In the genomic region with DNA sequence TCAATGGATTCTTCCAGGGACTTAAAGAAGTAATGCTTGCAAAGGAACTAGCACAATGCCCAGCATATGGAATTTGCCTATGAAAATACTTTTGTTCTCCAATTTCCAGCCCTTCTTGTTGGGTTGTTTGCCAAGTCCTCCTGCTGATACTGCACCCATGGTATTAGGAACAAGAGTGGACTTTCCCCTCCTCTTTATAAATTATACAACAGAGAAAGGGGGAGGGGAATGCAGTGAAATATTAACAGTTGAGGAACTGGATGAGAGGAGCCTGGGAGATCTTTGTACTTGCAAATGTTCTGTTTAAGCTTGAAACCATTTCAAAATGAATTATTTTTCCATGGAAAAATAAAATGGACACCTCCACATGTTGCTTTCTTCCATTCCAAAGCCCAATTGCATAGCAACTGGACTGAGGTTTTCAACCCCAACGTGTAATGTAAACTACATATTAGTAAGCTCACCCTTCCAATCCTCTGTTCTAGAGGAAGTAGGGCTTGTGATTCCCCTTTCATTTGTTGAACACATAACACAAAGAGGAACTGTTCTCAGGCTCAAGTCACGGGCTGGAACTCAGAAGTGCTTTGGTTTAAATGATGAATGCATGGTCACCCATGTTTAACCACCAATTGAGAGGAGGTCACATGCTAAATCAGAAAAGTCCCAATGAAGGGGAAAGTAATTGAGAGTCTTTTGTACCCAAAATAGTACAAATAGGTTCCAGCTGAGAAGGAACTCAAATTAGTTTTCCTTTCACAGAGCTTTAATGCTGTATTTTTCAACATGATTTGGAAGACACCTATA, we compare ENCODE assay signal across 9 cellular contexts.
DNase-seq lines count a peak whose midpoint lies in the region; ATAC-seq and TF ChIP-seq lines count a peak whose summit lies in the region.
"Had no signal": no experiment of that assay in that cellular context is flagged by ENCODE, and none has a peak within 500 bp of the region (broad histone marks: within the 10 kb centered on the region; RNA-seq: fewer than 3 reads in every experiment).

No MANE protein-coding gene starts in this region.

- no peak overlapping the region; the same call in 1 of the 2 replicates for H3K4me3 ChIP-seq in GM06990 (replicated peaks; ENCODE audit: low read depth, low read length)

- TF ChIP-seq CTCF in GM06990 (IDR thresholded peaks at IDR 0.05; ENCODE audit: insufficient read depth, low read length, poor library complexity, severe bottlenecking) (no peak), chondrocyte (IDR thresholded peaks at IDR 0.05) (no peak)

- no peak overlapping the region for H3K27ac Mint-ChIP-seq in chondrocyte (ENCODE audit: unreplicated experiment)

- H3K36me3 Mint-ChIP-seq in chondrocyte (ENCODE audit: low read depth) = no peaks in the 10 kb centered on the region

- H3K4me3 Mint-ChIP-seq in chondrocyte (ENCODE audit: unreplicated experiment) = no peak overlapping the region

- no peaks in the 10 kb centered on the region for H3K9me3 Mint-ChIP-seq in chondrocyte (ENCODE audit: low read depth)

- no peaks in the 10 kb centered on the region for H3K27me3 Mint-ChIP-seq in chondrocyte (ENCODE audit: low read depth)

- peak; percentile 88 for ATAC-seq in GM21381 (IDR thresholded peaks at IDR 0.05; ENCODE audit: unreplicated experiment)
- ATAC-seq in HG03469 (IDR thresholded peaks at IDR 0.05; ENCODE audit: unreplicated experiment) = peak; percentile 86

- peaks cover 5% of the 10 kb centered on the region for H3K4me1 Mint-ChIP-seq in chondrocyte (ENCODE audit: low read depth)

- DNase-seq in GM06990 (ENCODE audit: extremely low read depth, insufficient read length) = peak; percentile 82
- DNase-seq in germinal center (ENCODE audit: low spot score) = peak; percentile 77
- no peak for DNase-seq in activated CD8-positive, alpha-beta memory T cell treated with anti-CD3 and anti-CD28 coated beads, Interleukin-2, amount 50 U/mL, for 48 hours
- DNase-seq in SW480 (ENCODE audit: low spot score) = no peak
- no peak for DNase-seq in chondrocyte (ENCODE audit: low spot score)
- no peak for DNase-seq in A172 (ENCODE audit: low spot score)
- DNase-seq: T-helper 1 cell had no signal

- no peaks in the 10 kb centered on the region for H3K36me3 ChIP-seq in GM06990 (ENCODE audit: control insufficient read depth, insufficient read depth, low read length)

- no peaks in the 10 kb centered on the region for H3K27me3 ChIP-seq in GM06990 (replicated peaks; ENCODE audit: control insufficient read depth, insufficient read depth, low read length)

Comparison
In these comparisons a context has a peak if more than half of its experiments do, and no peak if none do; other contexts are left out.
1. DNase-seq: peak in GM06990 (single experiment) and germinal center (single experiment); none in activated CD8-positive, alpha-beta memory T cell treated with anti-CD3 and anti-CD28 coated beads, Interleukin-2, amount 50 U/mL, for 48 hours (single experiment), SW480 (single experiment), chondrocyte (single experiment) and A172 (single experiment).